14 cellular contexts compared by ENCODE assay signal in genomic region chr3:63753567-63753966, GRCh38.
DNase-seq lines count a peak whose midpoint lies in the region; ATAC-seq and TF ChIP-seq lines count a peak whose summit lies in the region.
"Had no signal": no experiment of that assay in that cellular context is flagged by ENCODE, and none has a peak within 500 bp of the region (broad histone marks: within the 10 kb centered on the region; RNA-seq: fewer than 3 reads in every experiment).

No MANE protein-coding gene starts in this region.

- intact Hi-C loops in activated CD8-positive, alpha-beta T cell treated with anti-CD3 and anti-CD28 coated beads for 36 hours (cut with micrococcal nuclease), result no loop called here
- intact Hi-C loops in activated CD4-positive, alpha-beta T cell treated with anti-CD3 and anti-CD28 coated beads for 36 hours (cut with DNase I, micrococcal nuclease), result no loop called here

- no peak overlapping the region for H3K4me2 ChIP-seq in mesenchymal stem cell (ENCODE audit: low read length, poor library complexity, severe bottlenecking)

- H3K27me3 ChIP-seq in mesenchymal stem cell (ENCODE audit: control insufficient read depth in 1 of 2, insufficient read depth in 1 of 2, low read length in 2 of 2), result no peaks in the 10 kb centered on the region
- H3K27me3 ChIP-seq: uterus had no signal

- DNase-seq in GM13976 (ENCODE audit: low spot score), result peak; percentile 9
- peak; percentile 14 for DNase-seq in M059J (ENCODE audit: low read depth)
- DNase-seq in dedifferentiated amniotic fluid mesenchymal stem cell (ENCODE audit: extremely low spot score), result peak; percentile 18
- DNase-seq in mesenchymal stem cell, result peak; percentile 5
- no peak for DNase-seq in activated CD8-positive, alpha-beta T cell treated with anti-CD3 and anti-CD28 coated beads for 36 hours
- no peak for DNase-seq in activated CD4-positive, alpha-beta T cell treated with anti-CD3 and anti-CD28 coated beads for 36 hours
- DNase-seq in caudate nucleus (lab: John Stamatoyannopoulos, UW), result no peak
- no peak for DNase-seq in HPDE6-E6E7 (ENCODE audit: extremely low spot score)
- DNase-seq: activated naive CD8-positive, alpha-beta T cell treated with anti-CD3 and anti-CD28 coated beads for 36 hours; effector memory CD4-positive, alpha-beta T cell; naive thymus-derived CD4-positive, alpha-beta T cell; NCI-H1105; uterus had no signal

- POLR2A ChIA-PET in activated CD8-positive, alpha-beta T cell treated with anti-CD3 and anti-CD28 coated beads for 36 hours (lab: Charles Lee), result no interaction called here
- POLR2A ChIA-PET in activated CD4-positive, alpha-beta T cell treated with anti-CD3 and anti-CD28 coated beads for 36 hours (lab: Charles Lee), result no interaction called here

- no peak overlapping the region for H2AK5ac ChIP-seq in mesenchymal stem cell (ENCODE audit: low read length, severe bottlenecking)

- no peak overlapping the region for H4K91ac ChIP-seq in mesenchymal stem cell (ENCODE audit: low read length)

- H3K36me3 Mint-ChIP-seq in activated CD8-positive, alpha-beta T cell treated with anti-CD3 and anti-CD28 coated beads for 36 hours (ENCODE audit: low read depth), result no peaks in the 10 kb centered on the region
- no peaks in the 10 kb centered on the region for H3K36me3 Mint-ChIP-seq in activated CD4-positive, alpha-beta T cell treated with anti-CD3 and anti-CD28 coated beads for 36 hours (ENCODE audit: low read depth)
- H3K36me3 Mint-ChIP-seq: activated naive CD8-positive, alpha-beta T cell treated with anti-CD3 and anti-CD28 coated beads for 36 hours; naive thymus-derived CD4-positive, alpha-beta T cell had no signal

- no peak overlapping the region for H3K4ac ChIP-seq in mesenchymal stem cell (ENCODE audit: low read depth in 1 of 2, low read length in 2 of 2)

- H3K9me3 Mint-ChIP-seq in activated CD8-positive, alpha-beta T cell treated with anti-CD3 and anti-CD28 coated beads for 36 hours, result no peaks in the 10 kb centered on the region
- H3K9me3 Mint-ChIP-seq in activated CD4-positive, alpha-beta T cell treated with anti-CD3 and anti-CD28 coated beads for 36 hours (ENCODE audit: low read depth), result no peaks in the 10 kb centered on the region
- H3K9me3 Mint-ChIP-seq: activated naive CD8-positive, alpha-beta T cell treated with anti-CD3 and anti-CD28 coated beads for 36 hours had no signal

- H3K27ac ChIP-seq in mesenchymal stem cell (ENCODE audit: low read length, poor library complexity, severe bottlenecking) (no peak overlapping the region), caudate nucleus (ENCODE audit: low read depth, low read length) (no peak overlapping the region)
- H3K27ac ChIP-seq: uterus had no signal

- no peak overlapping the region for H2BK5ac ChIP-seq in mesenchymal stem cell (ENCODE audit: low read depth, low read length, poor library complexity, severe bottlenecking)

- no peak for TF ChIP-seq CTCF in GM13976 (IDR thresholded peaks at IDR 0.05; ENCODE audit: borderline replicate concordance, control extremely low read depth, extremely low read depth, insufficient read depth, missing control alignments)
- no peak for TF ChIP-seq CTCF in activated CD8-positive, alpha-beta T cell treated with anti-CD3 and anti-CD28 coated beads for 36 hours (IDR thresholded peaks at IDR 0.05)

- H3K9ac ChIP-seq in mesenchymal stem cell (ENCODE audit: low read length), result no peak overlapping the region

- H3K4me1 ChIP-seq in mesenchymal stem cell (ENCODE audit: control insufficient read depth, insufficient read depth, low read depth, low read length), result no peaks in the 10 kb centered on the region
- H3K4me1 ChIP-seq: Caco-2, uterus had no signal

- ATAC-seq in activated CD8-positive, alpha-beta T cell treated with anti-CD3 and anti-CD28 coated beads for 36 hours, result no peak
- no peak for ATAC-seq in activated CD4-positive, alpha-beta T cell treated with anti-CD3 and anti-CD28 coated beads for 36 hours
- ATAC-seq: naive thymus-derived CD4-positive, alpha-beta T cell had no signal

- H3K4me1 Mint-ChIP-seq in activated CD8-positive, alpha-beta T cell treated with anti-CD3 and anti-CD28 coated beads for 36 hours (ENCODE audit: low read depth), result no peaks in the 10 kb centered on the region
- H3K4me1 Mint-ChIP-seq in activated CD4-positive, alpha-beta T cell treated with anti-CD3 and anti-CD28 coated beads for 36 hours, result no peaks in the 10 kb centered on the region
- H3K4me1 Mint-ChIP-seq: activated naive CD8-positive, alpha-beta T cell treated with anti-CD3 and anti-CD28 coated beads for 36 hours; naive thymus-derived CD4-positive, alpha-beta T cell had no signal

- H3K36me3 ChIP-seq in mesenchymal stem cell (ENCODE audit: control insufficient read depth in 1 of 2, insufficient read depth in 2 of 2, low read depth in 1 of 2, low read length in 2 of 2), result no peaks in the 10 kb centered on the region
- H3K36me3 ChIP-seq: uterus had no signal

- whole genome bisulfite sequencing in mesenchymal stem cell, result 100% methylated on average over 1 of the region's 4 CpGs

- no peak overlapping the region for H2AFZ ChIP-seq in mesenchymal stem cell (ENCODE audit: low read depth, low read length)

- no peak overlapping the region for H3K4me3 ChIP-seq in mesenchymal stem cell (ENCODE audit: insufficient read depth in 1 of 2, low read depth in 1 of 2, low read length in 2 of 2)
- H3K4me3 ChIP-seq: uterus had no signal

- in situ Hi-C loops in GM13976 (cut with MboI; ENCODE audit: low sequenced_read_pairs, unreplicated experiment), result no loop called here

- H2BK12ac ChIP-seq in mesenchymal stem cell (ENCODE audit: low read length in 2 of 2), result no peak overlapping the region

- H3K23ac ChIP-seq in mesenchymal stem cell (ENCODE audit: low read length in 2 of 2), result no peak overlapping the region

- no peak overlapping the region for H2BK120ac ChIP-seq in mesenchymal stem cell (ENCODE audit: low read depth, low read length)

- no peaks in the 10 kb centered on the region for H3K9me3 ChIP-seq in mesenchymal stem cell (ENCODE audit: control insufficient read depth, low read length)
- H3K9me3 ChIP-seq: Caco-2, uterus had no signal

- no peaks in the 10 kb centered on the region for H3K27me3 Mint-ChIP-seq in activated CD8-positive, alpha-beta T cell treated with anti-CD3 and anti-CD28 coated beads for 36 hours
- H3K27me3 Mint-ChIP-seq in activated CD4-positive, alpha-beta T cell treated with anti-CD3 and anti-CD28 coated beads for 36 hours, result peaks cover 5% of the 10 kb centered on the region

- H3K14ac ChIP-seq in mesenchymal stem cell (ENCODE audit: low read length in 2 of 2), result no peak overlapping the region

- CTCF ChIA-PET in activated CD8-positive, alpha-beta T cell treated with anti-CD3 and anti-CD28 coated beads for 36 hours (lab: Charles Lee), result no interaction called here
- CTCF ChIA-PET in activated CD4-positive, alpha-beta T cell treated with anti-CD3 and anti-CD28 coated beads for 36 hours (lab: Charles Lee), result no interaction called here

- H2BK15ac ChIP-seq in mesenchymal stem cell (ENCODE audit: low read depth, poor library complexity, severe bottlenecking), result no peak overlapping the region

- no peak overlapping the region for H4K8ac ChIP-seq in mesenchymal stem cell (ENCODE audit: low read length)

- H3K4me3 Mint-ChIP-seq in activated CD8-positive, alpha-beta T cell treated with anti-CD3 and anti-CD28 coated beads for 36 hours, result no peak overlapping the region
- no peak overlapping the region for H3K4me3 Mint-ChIP-seq in activated CD4-positive, alpha-beta T cell treated with anti-CD3 and anti-CD28 coated beads for 36 hours
- H3K4me3 Mint-ChIP-seq: activated naive CD8-positive, alpha-beta T cell treated with anti-CD3 and anti-CD28 coated beads for 36 hours; naive thymus-derived CD4-positive, alpha-beta T cell had no signal

- H3K27ac Mint-ChIP-seq in activated CD8-positive, alpha-beta T cell treated with anti-CD3 and anti-CD28 coated beads for 36 hours, result no peak overlapping the region
- no peak overlapping the region for H3K27ac Mint-ChIP-seq in activated CD4-positive, alpha-beta T cell treated with anti-CD3 and anti-CD28 coated beads for 36 hours
- H3K27ac Mint-ChIP-seq: activated naive CD8-positive, alpha-beta T cell treated with anti-CD3 and anti-CD28 coated beads for 36 hours; naive thymus-derived CD4-positive, alpha-beta T cell had no signal

- H3K18ac ChIP-seq in mesenchymal stem cell (ENCODE audit: low read depth in 1 of 2, low read length in 2 of 2), result no peak overlapping the region

- no peaks in the 10 kb centered on the region for H3K79me1 ChIP-seq in mesenchymal stem cell (replicated peaks; ENCODE audit: low read length, poor library complexity, severe bottlenecking)

Comparison
In these comparisons a context has a peak if more than half of its experiments do, and no peak if none do; other contexts are left out.
1. DNase-seq: peak in GM13976 (single experiment), M059J (single experiment), dedifferentiated amniotic fluid mesenchymal stem cell (single experiment) and mesenchymal stem cell (single experiment); none in activated CD8-positive, alpha-beta T cell treated with anti-CD3 and anti-CD28 coated beads for 36 hours (single experiment), activated CD4-positive, alpha-beta T cell treated with anti-CD3 and anti-CD28 coated beads for 36 hours (single experiment), caudate nucleus (0 of 61) and HPDE6-E6E7 (single experiment).